11 cellular contexts compared by ENCODE assay signal in genomic region chr3:12201813-12202212, GRCh38. TPM values are rescaled to one million over a fixed set of nuclear protein-coding genes. Genes with fewer than 3 reads are reported as not detected.
"Had no signal": no experiment of that assay in that cellular context is flagged by ENCODE, and none has a peak within 500 bp of the region (broad histone marks: within the 10 kb centered on the region; RNA-seq: fewer than 3 reads in every experiment).

No MANE protein-coding gene starts in this region.

- H3K9me3 ChIP-seq: HAP-1 had no signal

- H3K4me1 Mint-ChIP-seq: GM23338, H9 had no signal

- H3K4me3 ChIP-seq: GM23248, GM23338, HAP-1 had no signal

- H2AFZ ChIP-seq: GM23248, GM23338 had no signal

- H3K4me2 ChIP-seq: GM23338 had no signal

- DNase-seq: GM23248, GOT3, H7, H9, HCEC 1CT, HFFc6 had no signal

- H3K9ac ChIP-seq: GM23248 had no signal

- H3K27ac Mint-ChIP-seq: GM23338, H9, HFFc6 had no signal

- H3K4me1 ChIP-seq: HAP-1 had no signal

- ATAC-seq: GM23338, HCT116 had no signal

- FAIRE-seq: H1, H54 had no signal

- H3K9me3 Mint-ChIP-seq: GM23338, H9 had no signal

- H3K27ac ChIP-seq: GM23248 had no signal

- H3K36me3 ChIP-seq: HAP-1 had no signal

- H3K4me3 Mint-ChIP-seq: GM23338, H9, HFFc6 had no signal

RNA-seq across cellular contexts. Expression of gene TIMP4, which starts 43.1 kb away (rescaled TPM):
- polyA plus RNA-seq: GM23248 had no signal
